1 cellular context compared by ENCODE assay signal in the genomic region with DNA sequence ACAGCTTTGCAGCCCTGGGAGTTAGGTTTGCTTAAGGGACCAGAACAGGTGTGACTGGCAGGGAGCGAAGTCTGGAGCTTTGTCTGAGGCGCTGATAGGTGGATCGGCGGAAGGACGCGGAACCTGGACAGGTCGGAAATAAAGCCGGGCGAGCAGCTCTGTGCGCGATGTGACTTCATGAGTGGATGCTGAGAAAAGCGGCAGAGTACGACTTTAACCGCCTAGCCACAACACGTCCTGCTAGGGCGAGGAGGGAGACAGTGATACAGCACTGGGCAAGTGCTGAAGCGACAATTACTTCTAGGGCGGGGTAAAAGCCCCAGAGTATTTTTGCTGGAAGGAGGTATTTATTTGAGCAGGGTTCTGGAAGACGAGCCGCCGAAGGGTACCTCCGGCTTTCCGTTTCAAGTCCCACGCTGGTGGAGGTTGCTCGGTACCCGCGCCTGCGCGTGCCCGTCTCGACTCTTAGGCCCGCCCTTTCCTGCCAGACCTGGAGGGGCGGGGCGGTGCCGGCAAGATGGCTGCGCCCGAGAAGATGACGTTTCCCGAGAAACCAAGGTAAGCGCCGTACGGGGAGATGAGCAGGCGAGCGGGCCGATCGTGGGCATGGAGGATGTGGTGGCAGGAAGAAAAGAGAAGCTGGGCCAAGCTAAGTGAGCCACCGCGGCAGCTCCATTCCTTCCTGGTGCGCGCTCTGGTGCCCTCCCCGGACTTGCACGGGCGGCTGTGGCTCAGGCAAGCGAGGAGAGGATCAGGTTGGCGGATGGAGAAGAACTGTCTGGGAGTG.
A peak's percentile ranks its signal among the peaks of the same experiment; 100 is the strongest.
TF ChIP-seq lines count a peak whose summit lies in the region.

A gene with protein sequence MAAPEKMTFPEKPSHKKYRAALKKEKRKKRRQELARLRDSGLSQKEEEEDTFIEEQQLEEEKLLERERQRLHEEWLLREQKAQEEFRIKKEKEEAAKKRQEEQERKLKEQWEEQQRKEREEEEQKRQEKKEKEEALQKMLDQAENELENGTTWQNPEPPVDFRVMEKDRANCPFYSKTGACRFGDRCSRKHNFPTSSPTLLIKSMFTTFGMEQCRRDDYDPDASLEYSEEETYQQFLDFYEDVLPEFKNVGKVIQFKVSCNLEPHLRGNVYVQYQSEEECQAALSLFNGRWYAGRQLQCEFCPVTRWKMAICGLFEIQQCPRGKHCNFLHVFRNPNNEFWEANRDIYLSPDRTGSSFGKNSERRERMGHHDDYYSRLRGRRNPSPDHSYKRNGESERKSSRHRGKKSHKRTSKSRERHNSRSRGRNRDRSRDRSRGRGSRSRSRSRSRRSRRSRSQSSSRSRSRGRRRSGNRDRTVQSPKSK (plus strand): TSS at position 506 of the 787 bp plus-strand sequence. CDS start 12 bp downstream, at position 518.

TF ChIP-seq in GM12878, 131 proteins besides CTCF, POLR2A, EP300 and RAD21 (continued from another document and continues in another):
- TF ChIP-seq RUNX3 (IDR thresholded peaks at IDR 0.05; ENCODE audit: low read length) (0 out of 2 replicates have a peak, but pooled peaks have one; percentile 2), RCOR1 (conservative IDR thresholded peaks at IDR 0.05; ENCODE audit: low read depth, low read length) (peak; percentile 81; the same call in 1 of the 2 replicates), CREM (IDR thresholded peaks at IDR 0.05; ENCODE audit: low read depth) (peak; percentile 58), CBX5 (IDR thresholded peaks at IDR 0.05; ENCODE audit: low read depth) (0 out of 2 replicates have a peak, but pooled peaks have one; percentile 22), NRF1 (conservative IDR thresholded peaks at IDR 0.05; ENCODE audit: low read depth, low read length) (peak; percentile 87), YY1 (IDR thresholded peaks at IDR 0.05; ENCODE audit: low read depth, low read length) (peak; percentile 97), BCL11A (IDR thresholded peaks at IDR 0.05; ENCODE audit: low read depth, low read length) (0 out of 2 replicates have a peak, but pooled peaks have one; percentile 3), IKZF1 (conservative IDR thresholded peaks at IDR 0.05) (peak; percentile 72; the same call in 1 of the 2 replicates), HCFC1 (IDR thresholded peaks at IDR 0.05; ENCODE audit: low read length) (peak; percentile 35), ZNF274 (IDR thresholded peaks at IDR 0.05; ENCODE audit: insufficient read depth, insufficient read length) (no peak), IKZF2 (IDR thresholded peaks at IDR 0.05) (peak; percentile 24 to 39; a peak in 1 of 4 replicates), MTA2 (IDR thresholded peaks at IDR 0.05; ENCODE audit: low read depth) (0 out of 2 replicates have a peak, but pooled peaks have one; percentile 6), MEF2B (IDR thresholded peaks at IDR 0.05; ENCODE audit: partially characterized antibody, poor library complexity, severe bottlenecking) (no peak), SIN3A (IDR thresholded peaks at IDR 0.05; ENCODE audit: low read depth, low read length) (peak; percentile 65; the same call in 1 of the 2 replicates), JUNB (IDR thresholded peaks at IDR 0.05) (0 out of 2 replicates have a peak, but pooled peaks have one; percentile 10), GATAD2B (conservative IDR thresholded peaks at IDR 0.05; ENCODE audit: low read depth) (0 out of 2 replicates have a peak, but pooled peaks have one; percentile 21)
- TF ChIP-seq, protein P1, sequence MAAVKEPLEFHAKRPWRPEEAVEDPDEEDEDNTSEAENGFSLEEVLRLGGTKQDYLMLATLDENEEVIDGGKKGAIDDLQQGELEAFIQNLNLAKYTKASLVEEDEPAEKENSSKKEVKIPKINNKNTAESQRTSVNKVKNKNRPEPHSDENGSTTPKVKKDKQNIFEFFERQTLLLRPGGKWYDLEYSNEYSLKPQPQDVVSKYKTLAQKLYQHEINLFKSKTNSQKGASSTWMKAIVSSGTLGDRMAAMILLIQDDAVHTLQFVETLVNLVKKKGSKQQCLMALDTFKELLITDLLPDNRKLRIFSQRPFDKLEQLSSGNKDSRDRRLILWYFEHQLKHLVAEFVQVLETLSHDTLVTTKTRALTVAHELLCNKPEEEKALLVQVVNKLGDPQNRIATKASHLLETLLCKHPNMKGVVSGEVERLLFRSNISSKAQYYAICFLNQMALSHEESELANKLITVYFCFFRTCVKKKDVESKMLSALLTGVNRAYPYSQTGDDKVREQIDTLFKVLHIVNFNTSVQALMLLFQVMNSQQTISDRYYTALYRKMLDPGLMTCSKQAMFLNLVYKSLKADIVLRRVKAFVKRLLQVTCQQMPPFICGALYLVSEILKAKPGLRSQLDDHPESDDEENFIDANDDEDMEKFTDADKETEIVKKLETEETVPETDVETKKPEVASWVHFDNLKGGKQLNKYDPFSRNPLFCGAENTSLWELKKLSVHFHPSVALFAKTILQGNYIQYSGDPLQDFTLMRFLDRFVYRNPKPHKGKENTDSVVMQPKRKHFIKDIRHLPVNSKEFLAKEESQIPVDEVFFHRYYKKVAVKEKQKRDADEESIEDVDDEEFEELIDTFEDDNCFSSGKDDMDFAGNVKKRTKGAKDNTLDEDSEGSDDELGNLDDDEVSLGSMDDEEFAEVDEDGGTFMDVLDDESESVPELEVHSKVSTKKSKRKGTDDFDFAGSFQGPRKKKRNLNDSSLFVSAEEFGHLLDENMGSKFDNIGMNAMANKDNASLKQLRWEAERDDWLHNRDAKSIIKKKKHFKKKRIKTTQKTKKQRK (IDR thresholded peaks at IDR 0.05; ENCODE audit: low read depth, low read length): no peak
- TF ChIP-seq, protein P2, sequence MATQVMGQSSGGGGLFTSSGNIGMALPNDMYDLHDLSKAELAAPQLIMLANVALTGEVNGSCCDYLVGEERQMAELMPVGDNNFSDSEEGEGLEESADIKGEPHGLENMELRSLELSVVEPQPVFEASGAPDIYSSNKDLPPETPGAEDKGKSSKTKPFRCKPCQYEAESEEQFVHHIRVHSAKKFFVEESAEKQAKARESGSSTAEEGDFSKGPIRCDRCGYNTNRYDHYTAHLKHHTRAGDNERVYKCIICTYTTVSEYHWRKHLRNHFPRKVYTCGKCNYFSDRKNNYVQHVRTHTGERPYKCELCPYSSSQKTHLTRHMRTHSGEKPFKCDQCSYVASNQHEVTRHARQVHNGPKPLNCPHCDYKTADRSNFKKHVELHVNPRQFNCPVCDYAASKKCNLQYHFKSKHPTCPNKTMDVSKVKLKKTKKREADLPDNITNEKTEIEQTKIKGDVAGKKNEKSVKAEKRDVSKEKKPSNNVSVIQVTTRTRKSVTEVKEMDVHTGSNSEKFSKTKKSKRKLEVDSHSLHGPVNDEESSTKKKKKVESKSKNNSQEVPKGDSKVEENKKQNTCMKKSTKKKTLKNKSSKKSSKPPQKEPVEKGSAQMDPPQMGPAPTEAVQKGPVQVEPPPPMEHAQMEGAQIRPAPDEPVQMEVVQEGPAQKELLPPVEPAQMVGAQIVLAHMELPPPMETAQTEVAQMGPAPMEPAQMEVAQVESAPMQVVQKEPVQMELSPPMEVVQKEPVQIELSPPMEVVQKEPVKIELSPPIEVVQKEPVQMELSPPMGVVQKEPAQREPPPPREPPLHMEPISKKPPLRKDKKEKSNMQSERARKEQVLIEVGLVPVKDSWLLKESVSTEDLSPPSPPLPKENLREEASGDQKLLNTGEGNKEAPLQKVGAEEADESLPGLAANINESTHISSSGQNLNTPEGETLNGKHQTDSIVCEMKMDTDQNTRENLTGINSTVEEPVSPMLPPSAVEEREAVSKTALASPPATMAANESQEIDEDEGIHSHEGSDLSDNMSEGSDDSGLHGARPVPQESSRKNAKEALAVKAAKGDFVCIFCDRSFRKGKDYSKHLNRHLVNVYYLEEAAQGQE (IDR thresholded peaks at IDR 0.05; ENCODE audit: low read depth, low read length): no peak
- TF ChIP-seq, protein P3, sequence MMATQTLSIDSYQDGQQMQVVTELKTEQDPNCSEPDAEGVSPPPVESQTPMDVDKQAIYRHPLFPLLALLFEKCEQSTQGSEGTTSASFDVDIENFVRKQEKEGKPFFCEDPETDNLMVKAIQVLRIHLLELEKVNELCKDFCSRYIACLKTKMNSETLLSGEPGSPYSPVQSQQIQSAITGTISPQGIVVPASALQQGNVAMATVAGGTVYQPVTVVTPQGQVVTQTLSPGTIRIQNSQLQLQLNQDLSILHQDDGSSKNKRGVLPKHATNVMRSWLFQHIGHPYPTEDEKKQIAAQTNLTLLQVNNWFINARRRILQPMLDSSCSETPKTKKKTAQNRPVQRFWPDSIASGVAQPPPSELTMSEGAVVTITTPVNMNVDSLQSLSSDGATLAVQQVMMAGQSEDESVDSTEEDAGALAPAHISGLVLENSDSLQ (IDR thresholded peaks at IDR 0.05): peak; percentile 88
- TF ChIP-seq, protein P4, sequence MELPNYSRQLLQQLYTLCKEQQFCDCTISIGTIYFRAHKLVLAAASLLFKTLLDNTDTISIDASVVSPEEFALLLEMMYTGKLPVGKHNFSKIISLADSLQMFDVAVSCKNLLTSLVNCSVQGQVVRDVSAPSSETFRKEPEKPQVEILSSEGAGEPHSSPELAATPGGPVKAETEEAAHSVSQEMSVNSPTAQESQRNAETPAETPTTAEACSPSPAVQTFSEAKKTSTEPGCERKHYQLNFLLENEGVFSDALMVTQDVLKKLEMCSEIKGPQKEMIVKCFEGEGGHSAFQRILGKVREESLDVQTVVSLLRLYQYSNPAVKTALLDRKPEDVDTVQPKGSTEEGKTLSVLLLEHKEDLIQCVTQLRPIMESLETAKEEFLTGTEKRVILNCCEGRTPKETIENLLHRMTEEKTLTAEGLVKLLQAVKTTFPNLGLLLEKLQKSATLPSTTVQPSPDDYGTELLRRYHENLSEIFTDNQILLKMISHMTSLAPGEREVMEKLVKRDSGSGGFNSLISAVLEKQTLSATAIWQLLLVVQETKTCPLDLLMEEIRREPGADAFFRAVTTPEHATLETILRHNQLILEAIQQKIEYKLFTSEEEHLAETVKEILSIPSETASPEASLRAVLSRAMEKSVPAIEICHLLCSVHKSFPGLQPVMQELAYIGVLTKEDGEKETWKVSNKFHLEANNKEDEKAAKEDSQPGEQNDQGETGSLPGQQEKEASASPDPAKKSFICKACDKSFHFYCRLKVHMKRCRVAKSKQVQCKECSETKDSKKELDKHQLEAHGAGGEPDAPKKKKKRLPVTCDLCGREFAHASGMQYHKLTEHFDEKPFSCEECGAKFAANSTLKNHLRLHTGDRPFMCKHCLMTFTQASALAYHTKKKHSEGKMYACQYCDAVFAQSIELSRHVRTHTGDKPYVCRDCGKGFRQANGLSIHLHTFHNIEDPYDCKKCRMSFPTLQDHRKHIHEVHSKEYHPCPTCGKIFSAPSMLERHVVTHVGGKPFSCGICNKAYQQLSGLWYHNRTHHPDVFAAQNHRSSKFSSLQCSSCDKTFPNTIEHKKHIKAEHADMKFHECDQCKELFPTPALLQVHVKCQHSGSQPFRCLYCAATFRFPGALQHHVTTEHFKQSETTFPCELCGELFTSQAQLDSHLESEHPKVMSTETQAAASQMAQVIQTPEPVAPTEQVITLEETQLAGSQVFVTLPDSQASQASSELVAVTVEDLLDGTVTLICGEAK (IDR thresholded peaks at IDR 0.05; ENCODE audit: borderline replicate concordance): peak; percentile 16; the same call in 1 of the 2 replicates
- TF ChIP-seq, protein P5, sequence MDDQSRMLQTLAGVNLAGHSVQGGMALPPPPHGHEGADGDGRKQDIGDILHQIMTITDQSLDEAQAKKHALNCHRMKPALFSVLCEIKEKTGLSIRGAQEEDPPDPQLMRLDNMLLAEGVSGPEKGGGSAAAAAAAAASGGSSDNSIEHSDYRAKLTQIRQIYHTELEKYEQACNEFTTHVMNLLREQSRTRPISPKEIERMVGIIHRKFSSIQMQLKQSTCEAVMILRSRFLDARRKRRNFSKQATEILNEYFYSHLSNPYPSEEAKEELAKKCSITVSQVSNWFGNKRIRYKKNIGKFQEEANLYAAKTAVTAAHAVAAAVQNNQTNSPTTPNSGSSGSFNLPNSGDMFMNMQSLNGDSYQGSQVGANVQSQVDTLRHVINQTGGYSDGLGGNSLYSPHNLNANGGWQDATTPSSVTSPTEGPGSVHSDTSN (IDR thresholded peaks at IDR 0.05; ENCODE audit: insufficient replicate concordance, low read depth, low read length): peak; percentile 81
- TF ChIP-seq, protein P6, sequence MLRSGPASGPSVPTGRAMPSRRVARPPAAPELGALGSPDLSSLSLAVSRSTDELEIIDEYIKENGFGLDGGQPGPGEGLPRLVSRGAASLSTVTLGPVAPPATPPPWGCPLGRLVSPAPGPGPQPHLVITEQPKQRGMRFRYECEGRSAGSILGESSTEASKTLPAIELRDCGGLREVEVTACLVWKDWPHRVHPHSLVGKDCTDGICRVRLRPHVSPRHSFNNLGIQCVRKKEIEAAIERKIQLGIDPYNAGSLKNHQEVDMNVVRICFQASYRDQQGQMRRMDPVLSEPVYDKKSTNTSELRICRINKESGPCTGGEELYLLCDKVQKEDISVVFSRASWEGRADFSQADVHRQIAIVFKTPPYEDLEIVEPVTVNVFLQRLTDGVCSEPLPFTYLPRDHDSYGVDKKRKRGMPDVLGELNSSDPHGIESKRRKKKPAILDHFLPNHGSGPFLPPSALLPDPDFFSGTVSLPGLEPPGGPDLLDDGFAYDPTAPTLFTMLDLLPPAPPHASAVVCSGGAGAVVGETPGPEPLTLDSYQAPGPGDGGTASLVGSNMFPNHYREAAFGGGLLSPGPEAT (IDR thresholded peaks at IDR 0.05; ENCODE audit: low read depth): peak; percentile 78
- TF ChIP-seq, protein P7, sequence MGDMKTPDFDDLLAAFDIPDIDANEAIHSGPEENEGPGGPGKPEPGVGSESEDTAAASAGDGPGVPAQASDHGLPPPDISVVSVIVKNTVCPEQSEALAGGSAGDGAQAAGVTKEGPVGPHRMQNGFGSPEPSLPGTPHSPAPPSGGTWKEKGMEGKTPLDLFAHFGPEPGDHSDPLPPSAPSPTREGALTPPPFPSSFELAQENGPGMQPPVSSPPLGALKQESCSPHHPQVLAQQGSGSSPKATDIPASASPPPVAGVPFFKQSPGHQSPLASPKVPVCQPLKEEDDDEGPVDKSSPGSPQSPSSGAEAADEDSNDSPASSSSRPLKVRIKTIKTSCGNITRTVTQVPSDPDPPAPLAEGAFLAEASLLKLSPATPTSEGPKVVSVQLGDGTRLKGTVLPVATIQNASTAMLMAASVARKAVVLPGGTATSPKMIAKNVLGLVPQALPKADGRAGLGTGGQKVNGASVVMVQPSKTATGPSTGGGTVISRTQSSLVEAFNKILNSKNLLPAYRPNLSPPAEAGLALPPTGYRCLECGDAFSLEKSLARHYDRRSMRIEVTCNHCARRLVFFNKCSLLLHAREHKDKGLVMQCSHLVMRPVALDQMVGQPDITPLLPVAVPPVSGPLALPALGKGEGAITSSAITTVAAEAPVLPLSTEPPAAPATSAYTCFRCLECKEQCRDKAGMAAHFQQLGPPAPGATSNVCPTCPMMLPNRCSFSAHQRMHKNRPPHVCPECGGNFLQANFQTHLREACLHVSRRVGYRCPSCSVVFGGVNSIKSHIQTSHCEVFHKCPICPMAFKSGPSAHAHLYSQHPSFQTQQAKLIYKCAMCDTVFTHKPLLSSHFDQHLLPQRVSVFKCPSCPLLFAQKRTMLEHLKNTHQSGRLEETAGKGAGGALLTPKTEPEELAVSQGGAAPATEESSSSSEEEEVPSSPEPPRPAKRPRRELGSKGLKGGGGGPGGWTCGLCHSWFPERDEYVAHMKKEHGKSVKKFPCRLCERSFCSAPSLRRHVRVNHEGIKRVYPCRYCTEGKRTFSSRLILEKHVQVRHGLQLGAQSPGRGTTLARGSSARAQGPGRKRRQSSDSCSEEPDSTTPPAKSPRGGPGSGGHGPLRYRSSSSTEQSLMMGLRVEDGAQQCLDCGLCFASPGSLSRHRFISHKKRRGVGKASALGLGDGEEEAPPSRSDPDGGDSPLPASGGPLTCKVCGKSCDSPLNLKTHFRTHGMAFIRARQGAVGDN (IDR thresholded peaks at IDR 0.05): no peak
